Comparison of ENCODE assay signal across 17 cellular contexts in the genomic region with DNA sequence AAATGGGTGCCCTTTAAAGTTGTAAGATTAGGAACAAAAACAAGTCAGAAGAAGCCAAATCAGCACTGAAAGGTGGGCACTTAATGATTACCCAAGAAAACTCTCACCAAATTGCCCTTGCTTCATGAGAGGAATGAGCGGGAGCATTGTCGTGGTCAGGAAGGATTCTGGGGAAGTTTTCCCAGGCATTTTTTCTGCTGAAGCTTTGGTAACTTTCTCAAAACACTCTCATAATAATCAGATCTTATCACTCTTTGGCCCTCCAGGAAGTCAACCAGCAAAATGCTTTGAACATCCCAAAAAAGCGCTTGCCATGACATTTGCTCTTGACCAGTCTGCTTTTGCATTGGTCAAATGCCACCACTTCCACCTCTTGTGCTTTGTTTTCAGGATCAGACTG. TPM values are rescaled to one million over a fixed set of nuclear protein-coding genes. Genes with fewer than 3 reads are reported as not detected.
DNase-seq lines count a peak whose midpoint lies in the region; ATAC-seq and TF ChIP-seq lines count a peak whose summit lies in the region.
"Had no signal": no experiment of that assay in that cellular context is flagged by ENCODE, and none has a peak within 500 bp of the region (broad histone marks: within the 10 kb centered on the region; RNA-seq: fewer than 3 reads in every experiment).

No MANE protein-coding gene starts in this region.

- H3K27ac Mint-ChIP-seq in nephron progenitor cell: peak overlapping the region; percentile 25
- H3K27ac Mint-ChIP-seq in activated CD8-positive, alpha-beta T cell treated with anti-CD3 and anti-CD28 coated beads for 36 hours: no peak overlapping the region
- H3K27ac Mint-ChIP-seq: CD4-positive, alpha-beta memory T cell; H9 had no signal

- H3K9me3 Mint-ChIP-seq in nephron progenitor cell: peaks cover 20% of the 10 kb centered on the region
- peaks cover 3% of the 10 kb centered on the region for H3K9me3 Mint-ChIP-seq in activated CD8-positive, alpha-beta T cell treated with anti-CD3 and anti-CD28 coated beads for 36 hours
- H3K9me3 Mint-ChIP-seq: H9 had no signal

- H3K27me3 Mint-ChIP-seq in nephron progenitor cell (ENCODE audit: low read depth, poor library complexity): no peaks in the 10 kb centered on the region
- peaks cover 17% of the 10 kb centered on the region for H3K27me3 Mint-ChIP-seq in activated CD8-positive, alpha-beta T cell treated with anti-CD3 and anti-CD28 coated beads for 36 hours

- H3K36me3 Mint-ChIP-seq in nephron progenitor cell (ENCODE audit: low read depth): peaks cover 49% of the 10 kb centered on the region
- no peaks in the 10 kb centered on the region for H3K36me3 Mint-ChIP-seq in activated CD8-positive, alpha-beta T cell treated with anti-CD3 and anti-CD28 coated beads for 36 hours (ENCODE audit: low read depth)
- H3K36me3 Mint-ChIP-seq: CD4-positive, alpha-beta memory T cell had no signal

- CTCF ChIA-PET in activated CD8-positive, alpha-beta T cell treated with anti-CD3 and anti-CD28 coated beads for 36 hours (lab: Charles Lee): interaction anchor here (0.9 to 1.4 kb wide), 2 partner anchors 35 to 46 kb away, joined by 3 to 4 read pairs; partner anchors contain the start of gene PCDHGA12

- intact Hi-C loops in activated CD8-positive, alpha-beta T cell treated with anti-CD3 and anti-CD28 coated beads for 36 hours (cut with micrococcal nuclease): no loop called here

- POLR2A ChIA-PET in activated CD8-positive, alpha-beta T cell treated with anti-CD3 and anti-CD28 coated beads for 36 hours (lab: Charles Lee): no interaction called here

- TF ChIP-seq CTCF in nephron progenitor cell (IDR thresholded peaks at IDR 0.05): no peak
- TF ChIP-seq CTCF in activated CD8-positive, alpha-beta T cell treated with anti-CD3 and anti-CD28 coated beads for 36 hours (IDR thresholded peaks at IDR 0.05): no peak

- ATAC-seq in activated CD8-positive, alpha-beta T cell treated with anti-CD3 and anti-CD28 coated beads for 36 hours: no peak
- ATAC-seq: PC-3 had no signal

- H3K4me1 Mint-ChIP-seq in nephron progenitor cell: no peaks in the 10 kb centered on the region
- no peaks in the 10 kb centered on the region for H3K4me1 Mint-ChIP-seq in activated CD8-positive, alpha-beta T cell treated with anti-CD3 and anti-CD28 coated beads for 36 hours (ENCODE audit: low read depth)
- H3K4me1 Mint-ChIP-seq: CD4-positive, alpha-beta memory T cell; H9 had no signal

- DNase-seq in EH (ENCODE audit: low read depth) (peak; percentile 90), NCI-H226 (peak; percentile 30), dedifferentiated amniotic fluid mesenchymal stem cell (ENCODE audit: extremely low spot score) (peak; percentile 14), nephron progenitor cell (no peak), NCI-H2029 treated with DMSO at 0.1 percent for 48 hours (lab: John Stamatoyannopoulos, UW) (no peak), NCI-H524 (lab: John Stamatoyannopoulos, UW) (no peak), AG08395 (ENCODE audit: low spot score) (no peak)
- DNase-seq in activated CD8-positive, alpha-beta T cell treated with anti-CD3 and anti-CD28 coated beads for 36 hours: no peak
- DNase-seq: Calu3; CD4-positive, alpha-beta memory T cell; H9; NCI-H1092 treated with DMSO at 0.1 percent for 48 hours; NCI-H146; NCI-H2081; NCI-H774; PC-3 had no signal

- no peak overlapping the region for H3K4me3 Mint-ChIP-seq in nephron progenitor cell
- no peak overlapping the region for H3K4me3 Mint-ChIP-seq in activated CD8-positive, alpha-beta T cell treated with anti-CD3 and anti-CD28 coated beads for 36 hours
- H3K4me3 Mint-ChIP-seq: CD4-positive, alpha-beta memory T cell; H9 had no signal

RNA-seq across cellular contexts. Expression of gene PCDHGC3, which starts 10.4 kb away (rescaled TPM):
- not detected for total RNA-seq in activated CD8-positive, alpha-beta T cell treated with anti-CD3 and anti-CD28 coated beads for 36 hours

RNA-seq across cellular contexts. Expression of gene PCDHGC4, which starts 19.5 kb away (rescaled TPM):
- not detected for total RNA-seq in activated CD8-positive, alpha-beta T cell treated with anti-CD3 and anti-CD28 coated beads for 36 hours
- total RNA-seq: A172; CD4-positive, alpha-beta memory T cell had no signal

RNA-seq across cellular contexts. Expression of gene PCDHGC5, which starts 23.5 kb away (rescaled TPM):
- not detected for total RNA-seq in activated CD8-positive, alpha-beta T cell treated with anti-CD3 and anti-CD28 coated beads for 36 hours
- total RNA-seq: CD4-positive, alpha-beta memory T cell had no signal

RNA-seq across cellular contexts. Expression of gene PCDHGA12, which starts 35.0 kb away (rescaled TPM):
- not detected for total RNA-seq in activated CD8-positive, alpha-beta T cell treated with anti-CD3 and anti-CD28 coated beads for 36 hours
- total RNA-seq: A172 had no signal

RNA-seq across cellular contexts. Expression of gene PCDHGA11, which starts 44.5 kb away (rescaled TPM):
- not detected for total RNA-seq in activated CD8-positive, alpha-beta T cell treated with anti-CD3 and anti-CD28 coated beads for 36 hours

Comparison
In these comparisons a context has a peak if more than half of its experiments do, and no peak if none do; other contexts are left out.
1. DNase-seq: peak in EH (single experiment), NCI-H226 (single experiment) and dedifferentiated amniotic fluid mesenchymal stem cell (single experiment); none in nephron progenitor cell (single experiment), NCI-H2029 treated with DMSO at 0.1 percent for 48 hours (single experiment), activated CD8-positive, alpha-beta T cell treated with anti-CD3 and anti-CD28 coated beads for 36 hours (single experiment), NCI-H524 (0 of 2) and AG08395 (single experiment).